ENCODE assay signal across 33 cellular contexts in genomic region chr11:48167380-48167779, GRCh38. TPM values are rescaled to one million over a fixed set of nuclear protein-coding genes. Genes with fewer than 3 reads are reported as not detected.
"Had no signal": no experiment of that assay in that cellular context is flagged by ENCODE, and none has a peak within 500 bp of the region (broad histone marks: within the 10 kb centered on the region; RNA-seq: fewer than 3 reads in every experiment).

No MANE protein-coding gene starts in this region.

- H3K27ac ChIP-seq: pancreas, psoas muscle, skin epidermis, stomach, suprapubic skin, tibial nerve, VCaP had no signal

- FAIRE-seq: endometrium, frontal cortex, pancreas had no signal

- H3K27me3 ChIP-seq: neutrophil, pancreas, stomach, suprapubic skin, tibial nerve had no signal

- H3K9me3 ChIP-seq: neutrophil, pancreas, psoas muscle, stomach, suprapubic skin, tibial nerve had no signal

- ATAC-seq: activated CD4-positive, CD25-positive, alpha-beta regulatory T cell treated with anti-CD3 and anti-CD28 coated beads, Interleukin-2, amount 50 U/mL, for 24 hours; activated T-cell treated with anti-CD3 and anti-CD28 coated beads, Interleukin-2, amount 50 U/mL, for 72 hours; pancreas; psoas muscle; right cardiac atrium; stimulated activated effector memory CD8-positive, alpha-beta T cell treated with anti-CD3 and anti-CD28 coated beads, Interleukin-12 subunit alpha, Interleukin-12 subunit beta, amount 100 ng/mL, for 72 hours had no signal

- H3K4me1 ChIP-seq: pancreas, psoas muscle had no signal

- H3K4me3 ChIP-seq: pancreas, psoas muscle, skin epidermis, stomach, suprapubic skin, tibial nerve had no signal

- DNase-seq: activated CD4-positive, alpha-beta memory T cell treated with anti-CD3 and anti-CD28 coated beads, Interleukin-2, amount 10 ng/mL, durations not matched to agents 7 days and 5 days; activated CD4-positive, alpha-beta T cell treated with anti-CD3 and anti-CD28 coated beads, Interleukin-2, amount 10 ng/mL, durations not matched to agents 24 days and 14 days; activated effector memory CD4-positive, alpha-beta T cell treated with Interleukin-2 at 50 U/mL for 16 hours; activated naive CD4-positive, alpha-beta T cell treated with anti-CD3 and anti-CD28 coated beads for 36 hours; activated naive CD8-positive, alpha-beta T cell treated with anti-CD3 and anti-CD28 coated beads, Interleukin-2, amount 10 ng/mL, durations not matched to agents 7 days and 5 days; activated T-cell treated with anti-CD3 and anti-CD28 coated beads, Interleukin-2, amount 50 U/mL, for 72 hours; amniotic stem cell; effector CD4-positive, alpha-beta T cell; glutamatergic neuron; hypothalamus; pancreas; psoas muscle; right cardiac atrium; stimulated activated CD4-positive, alpha-beta T cell treated with anti-CD3 and anti-CD28 coated beads, Interleukin-2, amount 100 ng/mL, for 24 hours; stomach; T-helper 2 cell had no signal

RNA-seq across cellular contexts. Expression of gene OR4B1, which starts 49.2 kb away (rescaled TPM):
- total RNA-seq: activated CD4-positive, alpha-beta memory T cell treated with anti-CD3 and anti-CD28 coated beads, Interleukin-2, amount 10 ng/mL, durations not matched to agents 7 days and 5 days; activated CD4-positive, alpha-beta T cell treated with anti-CD3 and anti-CD28 coated beads, Interleukin-2, amount 10 ng/mL, durations not matched to agents 24 days and 14 days; activated naive CD4-positive, alpha-beta T cell treated with anti-CD3 and anti-CD28 coated beads for 36 hours; activated naive CD8-positive, alpha-beta T cell treated with anti-CD3 and anti-CD28 coated beads, Interleukin-2, amount 10 ng/mL, durations not matched to agents 7 days and 5 days; activated T-cell treated with anti-CD3 and anti-CD28 coated beads, Interleukin-2, amount 50 U/mL, for 72 hours; cardiac septum; chondrocyte; epithelial cell of proximal tubule; fibroblast of lung; frontal cortex; liver; mononuclear cell; myocyte; pancreas; psoas muscle; right cardiac atrium; stomach; suprapubic skin; tibial nerve; urinary bladder had no signal
- polyA plus RNA-seq: fibroblast of lung, liver, pancreas, psoas muscle, right cardiac atrium, stomach, urinary bladder had no signal
